ENCODE assay signal across 1 cellular context in the genomic region with DNA sequence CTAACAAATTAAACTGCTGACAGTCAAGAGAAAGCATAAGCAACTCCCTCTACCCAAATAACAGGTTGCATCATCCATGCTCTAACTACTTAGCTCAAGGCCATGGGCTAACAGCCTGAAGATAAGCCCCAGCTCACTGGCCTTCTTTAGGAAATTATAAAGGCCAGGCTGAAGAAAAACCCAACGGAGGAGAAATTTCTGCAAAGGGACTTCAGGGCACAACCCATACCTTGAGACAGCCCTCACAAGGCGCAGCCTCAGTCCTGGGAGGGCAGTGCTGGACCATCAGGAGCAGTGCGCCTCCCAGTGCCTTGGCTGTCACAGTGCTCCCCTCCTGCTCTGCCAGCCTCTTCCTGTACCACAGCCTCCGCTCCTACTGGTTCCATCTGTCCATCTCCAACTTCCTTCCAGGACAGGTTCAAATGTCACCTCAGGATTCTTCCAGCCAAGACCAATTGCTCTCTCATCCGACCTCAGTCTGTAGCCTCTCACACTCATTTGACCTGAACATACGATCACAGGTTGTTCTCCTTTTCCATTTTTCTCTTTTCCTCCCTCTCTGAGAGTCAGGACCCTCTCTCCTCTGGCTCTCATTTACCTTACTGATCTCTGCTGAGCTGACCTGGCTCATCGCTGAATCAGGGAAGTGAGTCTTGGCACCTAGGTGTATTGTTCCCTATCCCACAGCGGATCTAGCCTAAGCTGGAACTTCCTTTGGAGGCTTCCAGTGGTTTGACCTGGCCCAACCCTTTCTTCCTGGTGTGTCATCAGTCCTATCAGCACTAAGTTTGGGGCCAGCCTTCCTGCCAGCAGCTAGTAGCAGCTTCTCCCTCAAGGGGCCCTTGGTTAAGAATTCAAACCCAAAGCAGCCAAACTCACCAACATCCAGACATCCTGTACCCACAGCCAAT.
TF ChIP-seq lines count a peak whose summit lies in the region.

No MANE protein-coding gene starts in this region.

TF ChIP-seq in HepG2, 621 proteins besides CTCF, POLR2A, EP300 and RAD21 (continues in another document):
- TF ChIP-seq IRF2 (CRISPR knock-in tag; IDR thresholded peaks at IDR 0.05) (no peak), RARA (CRISPR knock-in tag; IDR thresholded peaks at IDR 0.05) (peak; percentile 42; the same call in 1 of the 2 replicates), ZNF251 (CRISPR knock-in tag; IDR thresholded peaks at IDR 0.05) (no peak), RXRB (CRISPR knock-in tag; IDR thresholded peaks at IDR 0.05; ENCODE audit: borderline replicate concordance) (no peak; the same call in 1 of the 2 replicates), PAWR (CRISPR knock-in tag; IDR thresholded peaks at IDR 0.05; ENCODE audit: borderline replicate concordance) (0 out of 2 replicates have a peak, but pooled peaks have one; percentile 80), NFE2L2 (IDR thresholded peaks at IDR 0.05; ENCODE audit: low read length) (no peak), AKAP8 (CRISPR knock-in tag; IDR thresholded peaks at IDR 0.05) (peak; percentile 32), RBAK (CRISPR knock-in tag; IDR thresholded peaks at IDR 0.05) (no peak), HNRNPL (IDR thresholded peaks at IDR 0.05; ENCODE audit: low read depth, low read length) (no peak), PPARG (CRISPR knock-in tag; conservative IDR thresholded peaks at IDR 0.05) (peak; percentile 14; the same call in 1 of the 2 replicates), HNF4A (CRISPR knock-in tag; IDR thresholded peaks at IDR 0.05) (peak; percentile 27; the same call in 1 of the 2 replicates), TRIM24 (CRISPR knock-in tag; IDR thresholded peaks at IDR 0.05) (no peak), HMG20A (CRISPR knock-in tag; IDR thresholded peaks at IDR 0.05; ENCODE audit: borderline replicate concordance) (peak; percentile 50; the same call in 1 of the 2 replicates), FOXJ3 (CRISPR knock-in tag; IDR thresholded peaks at IDR 0.05; ENCODE audit: borderline replicate concordance) (peak; percentile 43; the same call in 1 of the 2 replicates), AGO1 (IDR thresholded peaks at IDR 0.05; ENCODE audit: low read depth, low read length, poor library complexity, severe bottlenecking) (no peak), ZNF234 (CRISPR knock-in tag; conservative IDR thresholded peaks at IDR 0.05) (no peak), ZBTB7A (CRISPR knock-in tag; IDR thresholded peaks at IDR 0.05) (no peak), MTA3 (CRISPR knock-in tag; IDR thresholded peaks at IDR 0.05) (no peak), SOX13 (IDR thresholded peaks at IDR 0.05) (no peak), SOX13 (CRISPR knock-in tag; conservative IDR thresholded peaks at IDR 0.05 in 1 of 2, IDR thresholded peaks at IDR 0.05 in 1 of 2) (peak in 1 of 2 experiments; percentile 58; a peak in 2 of 4 replicates), SP1 (IDR thresholded peaks at IDR 0.05) (no peak), SP1 (CRISPR knock-in tag; IDR thresholded peaks at IDR 0.05) (no peak), ZNF451 (CRISPR knock-in tag; IDR thresholded peaks at IDR 0.05) (0 out of 2 replicates have a peak, but pooled peaks have one; percentile 65), RFX3 (CRISPR knock-in tag; IDR thresholded peaks at IDR 0.05) (no peak), ZNF557 (CRISPR knock-in tag; IDR thresholded peaks at IDR 0.05) (no peak), CREM (IDR thresholded peaks at IDR 0.05) (no peak), CREM (CRISPR knock-in tag; IDR thresholded peaks at IDR 0.05) (no peak), MED1 (CRISPR knock-in tag; IDR thresholded peaks at IDR 0.05) (no peak; the same call in 1 of the 2 replicates), ZFYVE20 (CRISPR knock-in tag; IDR thresholded peaks at IDR 0.05; ENCODE audit: borderline replicate concordance, low read depth) (no peak), ZNF766 (CRISPR knock-in tag; IDR thresholded peaks at IDR 0.05; ENCODE audit: borderline replicate concordance) (no peak), SMAD9 (CRISPR knock-in tag; IDR thresholded peaks at IDR 0.05) (peak; percentile 30; the same call in 1 of the 2 replicates), POGZ (CRISPR knock-in tag; IDR thresholded peaks at IDR 0.05) (peak; percentile 77), HNRNPK (IDR thresholded peaks at IDR 0.05; ENCODE audit: low read depth, low read length, poor library complexity, severe bottlenecking) (no peak), NRL (CRISPR knock-in tag; IDR thresholded peaks at IDR 0.05; ENCODE audit: borderline replicate concordance) (no peak), RBM22 (optimal IDR thresholded peaks at IDR 0.05; ENCODE audit: low read length) (no peak), ATF1 (CRISPR knock-in tag; IDR thresholded peaks at IDR 0.05) (no peak), XRCC5 (optimal IDR thresholded peaks at IDR 0.05; ENCODE audit: low read length) (no peak), KMT2B (CRISPR knock-in tag; IDR thresholded peaks at IDR 0.05) (no peak), KLF11 (CRISPR knock-in tag; IDR thresholded peaks at IDR 0.05) (no peak; the same call in 1 of the 2 replicates), SPEN (CRISPR knock-in tag; IDR thresholded peaks at IDR 0.05; ENCODE audit: low read depth) (peak; percentile 56; the same call in 1 of the 2 replicates), TEAD2 (CRISPR knock-in tag; IDR thresholded peaks at IDR 0.05) (no peak), ZNF775 (CRISPR knock-in tag; IDR thresholded peaks at IDR 0.05; ENCODE audit: borderline replicate concordance) (no peak), KLF6 (CRISPR knock-in tag; IDR thresholded peaks at IDR 0.05) (peak; percentile 20; the same call in 1 of the 2 replicates), NCOA2 (CRISPR knock-in tag; IDR thresholded peaks at IDR 0.05) (peak; percentile 53)
- TF ChIP-seq, protein P1, sequence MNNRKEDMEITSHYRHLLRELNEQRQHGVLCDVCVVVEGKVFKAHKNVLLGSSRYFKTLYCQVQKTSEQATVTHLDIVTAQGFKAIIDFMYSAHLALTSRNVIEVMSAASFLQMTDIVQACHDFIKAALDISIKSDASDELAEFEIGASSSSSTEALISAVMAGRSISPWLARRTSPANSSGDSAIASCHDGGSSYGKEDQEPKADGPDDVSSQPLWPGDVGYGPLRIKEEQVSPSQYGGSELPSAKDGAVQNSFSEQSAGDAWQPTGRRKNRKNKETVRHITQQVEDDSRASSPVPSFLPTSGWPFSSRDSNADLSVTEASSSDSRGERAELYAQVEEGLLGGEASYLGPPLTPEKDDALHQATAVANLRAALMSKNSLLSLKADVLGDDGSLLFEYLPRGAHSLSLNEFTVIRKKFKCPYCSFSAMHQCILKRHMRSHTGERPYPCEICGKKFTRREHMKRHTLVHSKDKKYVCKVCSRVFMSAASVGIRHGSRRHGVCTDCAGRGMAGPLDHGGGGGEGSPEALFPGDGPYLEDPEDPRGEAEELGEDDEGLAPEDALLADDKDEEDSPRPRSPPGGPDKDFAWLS (CRISPR knock-in tag; IDR thresholded peaks at IDR 0.05; ENCODE audit: borderline replicate concordance): 0 out of 2 replicates have a peak, but pooled peaks have one; percentile 85
- TF ChIP-seq, protein P2, sequence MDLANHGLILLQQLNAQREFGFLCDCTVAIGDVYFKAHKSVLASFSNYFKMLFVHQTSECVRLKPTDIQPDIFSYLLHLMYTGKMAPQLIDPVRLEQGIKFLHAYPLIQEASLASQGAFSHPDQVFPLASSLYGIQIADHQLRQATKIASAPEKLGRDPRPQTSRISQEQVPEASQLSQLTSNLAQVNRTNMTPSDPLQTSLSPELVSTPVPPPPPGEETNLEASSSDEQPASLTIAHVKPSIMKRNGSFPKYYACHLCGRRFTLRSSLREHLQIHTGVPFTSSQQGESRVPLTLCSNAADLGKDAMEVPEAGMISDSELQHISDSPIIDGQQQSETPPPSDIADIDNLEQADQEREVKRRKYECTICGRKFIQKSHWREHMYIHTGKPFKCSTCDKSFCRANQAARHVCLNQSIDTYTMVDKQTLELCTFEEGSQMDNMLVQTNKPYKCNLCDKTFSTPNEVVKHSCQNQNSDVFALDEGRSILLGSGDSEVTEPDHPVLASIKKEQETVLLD (CRISPR knock-in tag; IDR thresholded peaks at IDR 0.05; ENCODE audit: low read depth): no peak
- TF ChIP-seq, protein P3, sequence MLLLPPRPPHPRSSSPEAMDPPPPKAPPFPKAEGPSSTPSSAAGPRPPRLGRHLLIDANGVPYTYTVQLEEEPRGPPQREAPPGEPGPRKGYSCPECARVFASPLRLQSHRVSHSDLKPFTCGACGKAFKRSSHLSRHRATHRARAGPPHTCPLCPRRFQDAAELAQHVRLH (CRISPR knock-in tag; IDR thresholded peaks at IDR 0.05; ENCODE audit: borderline replicate concordance, low read depth): no peak
- TF ChIP-seq, protein P4, sequence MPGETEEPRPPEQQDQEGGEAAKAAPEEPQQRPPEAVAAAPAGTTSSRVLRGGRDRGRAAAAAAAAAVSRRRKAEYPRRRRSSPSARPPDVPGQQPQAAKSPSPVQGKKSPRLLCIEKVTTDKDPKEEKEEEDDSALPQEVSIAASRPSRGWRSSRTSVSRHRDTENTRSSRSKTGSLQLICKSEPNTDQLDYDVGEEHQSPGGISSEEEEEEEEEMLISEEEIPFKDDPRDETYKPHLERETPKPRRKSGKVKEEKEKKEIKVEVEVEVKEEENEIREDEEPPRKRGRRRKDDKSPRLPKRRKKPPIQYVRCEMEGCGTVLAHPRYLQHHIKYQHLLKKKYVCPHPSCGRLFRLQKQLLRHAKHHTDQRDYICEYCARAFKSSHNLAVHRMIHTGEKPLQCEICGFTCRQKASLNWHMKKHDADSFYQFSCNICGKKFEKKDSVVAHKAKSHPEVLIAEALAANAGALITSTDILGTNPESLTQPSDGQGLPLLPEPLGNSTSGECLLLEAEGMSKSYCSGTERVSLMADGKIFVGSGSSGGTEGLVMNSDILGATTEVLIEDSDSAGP (CRISPR knock-in tag; IDR thresholded peaks at IDR 0.05; ENCODE audit: borderline replicate concordance): peak; percentile 75; the same call in 1 of the 2 replicates
- TF ChIP-seq, protein P5, sequence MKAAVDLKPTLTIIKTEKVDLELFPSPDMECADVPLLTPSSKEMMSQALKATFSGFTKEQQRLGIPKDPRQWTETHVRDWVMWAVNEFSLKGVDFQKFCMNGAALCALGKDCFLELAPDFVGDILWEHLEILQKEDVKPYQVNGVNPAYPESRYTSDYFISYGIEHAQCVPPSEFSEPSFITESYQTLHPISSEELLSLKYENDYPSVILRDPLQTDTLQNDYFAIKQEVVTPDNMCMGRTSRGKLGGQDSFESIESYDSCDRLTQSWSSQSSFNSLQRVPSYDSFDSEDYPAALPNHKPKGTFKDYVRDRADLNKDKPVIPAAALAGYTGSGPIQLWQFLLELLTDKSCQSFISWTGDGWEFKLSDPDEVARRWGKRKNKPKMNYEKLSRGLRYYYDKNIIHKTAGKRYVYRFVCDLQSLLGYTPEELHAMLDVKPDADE (CRISPR knock-in tag; IDR thresholded peaks at IDR 0.05): no peak
- TF ChIP-seq, protein P6, sequence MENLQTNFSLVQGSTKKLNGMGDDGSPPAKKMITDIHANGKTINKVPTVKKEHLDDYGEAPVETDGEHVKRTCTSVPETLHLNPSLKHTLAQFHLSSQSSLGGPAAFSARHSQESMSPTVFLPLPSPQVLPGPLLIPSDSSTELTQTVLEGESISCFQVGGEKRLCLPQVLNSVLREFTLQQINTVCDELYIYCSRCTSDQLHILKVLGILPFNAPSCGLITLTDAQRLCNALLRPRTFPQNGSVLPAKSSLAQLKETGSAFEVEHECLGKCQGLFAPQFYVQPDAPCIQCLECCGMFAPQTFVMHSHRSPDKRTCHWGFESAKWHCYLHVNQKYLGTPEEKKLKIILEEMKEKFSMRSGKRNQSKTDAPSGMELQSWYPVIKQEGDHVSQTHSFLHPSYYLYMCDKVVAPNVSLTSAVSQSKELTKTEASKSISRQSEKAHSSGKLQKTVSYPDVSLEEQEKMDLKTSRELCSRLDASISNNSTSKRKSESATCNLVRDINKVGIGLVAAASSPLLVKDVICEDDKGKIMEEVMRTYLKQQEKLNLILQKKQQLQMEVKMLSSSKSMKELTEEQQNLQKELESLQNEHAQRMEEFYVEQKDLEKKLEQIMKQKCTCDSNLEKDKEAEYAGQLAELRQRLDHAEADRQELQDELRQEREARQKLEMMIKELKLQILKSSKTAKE (CRISPR knock-in tag; IDR thresholded peaks at IDR 0.05; ENCODE audit: borderline replicate concordance): no peak
- TF ChIP-seq, protein P7, sequence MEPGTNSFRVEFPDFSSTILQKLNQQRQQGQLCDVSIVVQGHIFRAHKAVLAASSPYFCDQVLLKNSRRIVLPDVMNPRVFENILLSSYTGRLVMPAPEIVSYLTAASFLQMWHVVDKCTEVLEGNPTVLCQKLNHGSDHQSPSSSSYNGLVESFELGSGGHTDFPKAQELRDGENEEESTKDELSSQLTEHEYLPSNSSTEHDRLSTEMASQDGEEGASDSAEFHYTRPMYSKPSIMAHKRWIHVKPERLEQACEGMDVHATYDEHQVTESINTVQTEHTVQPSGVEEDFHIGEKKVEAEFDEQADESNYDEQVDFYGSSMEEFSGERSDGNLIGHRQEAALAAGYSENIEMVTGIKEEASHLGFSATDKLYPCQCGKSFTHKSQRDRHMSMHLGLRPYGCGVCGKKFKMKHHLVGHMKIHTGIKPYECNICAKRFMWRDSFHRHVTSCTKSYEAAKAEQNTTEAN (CRISPR knock-in tag; conservative IDR thresholded peaks at IDR 0.05): 0 out of 2 replicates have a peak, but pooled peaks have one; percentile 16
- TF ChIP-seq, protein P8, sequence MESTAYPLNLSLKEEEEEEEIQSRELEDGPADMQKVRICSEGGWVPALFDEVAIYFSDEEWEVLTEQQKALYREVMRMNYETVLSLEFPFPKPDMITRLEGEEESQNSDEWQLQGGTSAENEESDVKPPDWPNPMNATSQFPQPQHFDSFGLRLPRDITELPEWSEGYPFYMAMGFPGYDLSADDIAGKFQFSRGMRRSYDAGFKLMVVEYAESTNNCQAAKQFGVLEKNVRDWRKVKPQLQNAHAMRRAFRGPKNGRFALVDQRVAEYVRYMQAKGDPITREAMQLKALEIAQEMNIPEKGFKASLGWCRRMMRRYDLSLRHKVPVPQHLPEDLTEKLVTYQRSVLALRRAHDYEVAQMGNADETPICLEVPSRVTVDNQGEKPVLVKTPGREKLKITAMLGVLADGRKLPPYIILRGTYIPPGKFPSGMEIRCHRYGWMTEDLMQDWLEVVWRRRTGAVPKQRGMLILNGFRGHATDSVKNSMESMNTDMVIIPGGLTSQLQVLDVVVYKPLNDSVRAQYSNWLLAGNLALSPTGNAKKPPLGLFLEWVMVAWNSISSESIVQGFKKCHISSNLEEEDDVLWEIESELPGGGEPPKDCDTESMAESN (CRISPR knock-in tag; conservative IDR thresholded peaks at IDR 0.05): 0 out of 2 replicates have a peak, but pooled peaks have one; percentile 18
